Comparison of ENCODE assay signal across 36 cellular contexts in the genomic region with DNA sequence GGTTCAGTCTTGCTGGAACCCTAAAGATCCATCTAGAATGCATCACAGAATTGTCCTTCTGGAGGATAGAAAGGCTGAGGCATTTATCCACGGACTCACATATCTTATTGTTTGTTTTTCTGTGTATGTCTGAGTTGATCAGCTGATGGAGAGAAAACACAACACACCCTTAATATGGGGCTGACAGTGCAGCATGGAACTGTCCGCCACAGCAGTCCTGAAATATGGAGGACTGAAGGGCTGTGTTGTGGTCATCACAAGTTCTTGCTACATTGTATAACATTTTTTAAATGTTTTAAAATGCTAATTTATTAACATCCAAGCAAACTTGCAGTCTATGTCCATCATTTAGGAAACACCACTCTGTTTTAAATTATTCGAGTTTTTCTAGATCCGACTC.
DNase-seq lines count a peak whose midpoint lies in the region; ATAC-seq and TF ChIP-seq lines count a peak whose summit lies in the region.
"Had no signal": no experiment of that assay in that cellular context is flagged by ENCODE, and none has a peak within 500 bp of the region (broad histone marks: within the 10 kb centered on the region; RNA-seq: fewer than 3 reads in every experiment).

No MANE protein-coding gene starts in this region.

- no peak for DNase-seq in SK-N-SH
- peak; percentile 11 for DNase-seq in RKO (ENCODE audit: low spot score)
- peak; percentile 40 for DNase-seq in iPS-NIHi7 (ENCODE audit: extremely low spot score)
- DNase-seq in progenitor cell of endocrine pancreas (ENCODE audit: low spot score, unreplicated experiment), result peak; percentile 31
- no peak for DNase-seq in midbrain (lab: John Stamatoyannopoulos, UW)
- no peak for DNase-seq in activated T-cell treated with anti-CD3 and anti-CD28 coated beads, Interleukin-2, amount 50 U/mL, for 72 hours
- DNase-seq: activated CD4-positive, alpha-beta T cell treated with anti-CD3 and anti-CD28 coated beads, Interleukin-2, amount 10 ng/mL, durations not matched to agents 24 days and 14 days; activated CD8-positive, alpha-beta memory T cell treated with anti-CD3 and anti-CD28 coated beads for 24 hours; activated gamma-delta T cell; activated naive CD8-positive, alpha-beta T cell treated with anti-CD3 and anti-CD28 coated beads, Interleukin-2, amount 10 ng/mL, durations not matched to agents 7 days and 5 days; Calu3; central memory CD4-positive, alpha-beta T cell; cortex of kidney; DMS79 treated with DMSO at 0.1 percent for 48 hours; effector memory CD8-positive, alpha-beta T cell; glutamatergic neuron; KG1; lower lobe of right lung; NCI-H1436; NCI-H446; NCI-H82; pancreas; retina; SIG-M5; small intestine; stimulated activated naive CD4-positive, alpha-beta T cell treated with Interleukin-2 at 50 U/mL for 16 hours; T1000; upper lobe of right lung had no signal

- H4K20me1 ChIP-seq in SK-N-SH (ENCODE audit: insufficient read depth), result no peaks in the 10 kb centered on the region

- CTCF ChIA-PET in SK-N-SH (lab: Yijun Ruan, JAX), result interaction anchor here (0.6 to 1.1 kb wide), 2 partner anchors 269 to 1376 kb away, joined by 3 to 4 read pairs; no protein-coding TSS in a partner anchor

- no peaks in the 10 kb centered on the region for H3K9me2 ChIP-seq in SK-N-SH

- no peak overlapping the region for H3K4me2 ChIP-seq in SK-N-SH

- TF ChIP-seq CTCF in SK-N-SH (IDR thresholded peaks at IDR 0.05) (no peak), progenitor cell of endocrine pancreas (IDR thresholded peaks at IDR 0.05; ENCODE audit: unreplicated experiment) (no peak)

- no peaks in the 10 kb centered on the region for H3K27me3 Mint-ChIP-seq in progenitor cell of endocrine pancreas
- H3K27me3 Mint-ChIP-seq in activated T-cell treated with anti-CD3 and anti-CD28 coated beads, Interleukin-2, amount 50 U/mL, for 72 hours (ENCODE audit: low read depth), result no peaks in the 10 kb centered on the region
- H3K27me3 Mint-ChIP-seq: activated CD4-positive, alpha-beta T cell treated with anti-CD3 and anti-CD28 coated beads, Interleukin-2, amount 10 ng/mL, durations not matched to agents 24 days and 14 days; activated naive CD8-positive, alpha-beta T cell treated with anti-CD3 and anti-CD28 coated beads, Interleukin-2, amount 10 ng/mL, durations not matched to agents 7 days and 5 days; effector memory CD8-positive, alpha-beta T cell had no signal

- H3K27ac ChIP-seq in SK-N-SH (ENCODE audit: low read depth in 2 of 2, low read length in 1 of 2), result no peak overlapping the region
- H3K27ac ChIP-seq: 22Rv1, lower lobe of right lung, pancreas, suprapubic skin, upper lobe of right lung, VCaP had no signal

- H3K4me3 Mint-ChIP-seq in progenitor cell of endocrine pancreas (ENCODE audit: low read depth), result no peak overlapping the region
- no peak overlapping the region for H3K4me3 Mint-ChIP-seq in activated T-cell treated with anti-CD3 and anti-CD28 coated beads, Interleukin-2, amount 50 U/mL, for 72 hours
- H3K4me3 Mint-ChIP-seq: activated CD4-positive, alpha-beta T cell treated with anti-CD3 and anti-CD28 coated beads, Interleukin-2, amount 10 ng/mL, durations not matched to agents 24 days and 14 days; activated naive CD8-positive, alpha-beta T cell treated with anti-CD3 and anti-CD28 coated beads, Interleukin-2, amount 10 ng/mL, durations not matched to agents 7 days and 5 days; CD14-positive monocyte; effector memory CD8-positive, alpha-beta T cell; nephron had no signal

- no peaks in the 10 kb centered on the region for H3K79me2 ChIP-seq in SK-N-SH (ENCODE audit: insufficient read depth)

- H3K27ac Mint-ChIP-seq in progenitor cell of endocrine pancreas, result no peak overlapping the region
- no peak overlapping the region for H3K27ac Mint-ChIP-seq in activated T-cell treated with anti-CD3 and anti-CD28 coated beads, Interleukin-2, amount 50 U/mL, for 72 hours
- H3K27ac Mint-ChIP-seq: activated CD4-positive, alpha-beta T cell treated with anti-CD3 and anti-CD28 coated beads, Interleukin-2, amount 10 ng/mL, durations not matched to agents 24 days and 14 days; activated naive CD8-positive, alpha-beta T cell treated with anti-CD3 and anti-CD28 coated beads, Interleukin-2, amount 10 ng/mL, durations not matched to agents 7 days and 5 days; CD14-positive monocyte; effector memory CD8-positive, alpha-beta T cell; nephron had no signal

- no peaks in the 10 kb centered on the region for H3K9me3 ChIP-seq in SK-N-SH
- H3K9me3 ChIP-seq: lower lobe of right lung, pancreas, suprapubic skin, upper lobe of right lung had no signal

- no peak for ATAC-seq in SK-N-SH treated with all-trans-retinoic acid at 6 μM for 48 hours
- no peak for ATAC-seq in GM18870 (IDR thresholded peaks at IDR 0.05; ENCODE audit: unreplicated experiment)
- ATAC-seq in activated T-cell treated with anti-CD3 and anti-CD28 coated beads, Interleukin-2, amount 50 U/mL, for 72 hours (replicated peaks in 1 of 2), result no peak
- ATAC-seq: effector memory CD8-positive, alpha-beta T cell; esophagus mucosa; lower lobe of right lung; pancreas; upper lobe of right lung had no signal

- no peak for TF ChIP-seq EP300 in SK-N-SH (IDR thresholded peaks at IDR 0.05; ENCODE audit: borderline replicate concordance in 1 of 2, low read depth in 1 of 2, low read length in 1 of 2)

- no peaks in the 10 kb centered on the region for H3K36me3 ChIP-seq in SK-N-SH (replicated peaks in 1 of 2; ENCODE audit: control insufficient read depth in 1 of 2, insufficient read depth in 2 of 2, low read length in 1 of 2)
- H3K36me3 ChIP-seq: lower lobe of right lung, pancreas, suprapubic skin, upper lobe of right lung had no signal

- H3F3A ChIP-seq in SK-N-SH (replicated peaks; ENCODE audit: insufficient read depth), result no peaks in the 10 kb centered on the region

- no peak overlapping the region for H2AFZ ChIP-seq in SK-N-SH (ENCODE audit: low read depth)

- peaks cover 2% of the 10 kb centered on the region for H3K9me3 Mint-ChIP-seq in progenitor cell of endocrine pancreas (ENCODE audit: low read depth)
- peaks cover 6 to 12% of the 10 kb centered on the region in 2 donors for H3K9me3 Mint-ChIP-seq in activated T-cell treated with anti-CD3 and anti-CD28 coated beads, Interleukin-2, amount 50 U/mL, for 72 hours

- WGBS in SK-N-SH (ENCODE audit: low lambda C conversion rate), result 17% methylated on average over 4 of the region's 4 CpGs

- no peaks in the 10 kb centered on the region for H3K27me3 ChIP-seq in SK-N-SH (ENCODE audit: insufficient read depth)
- H3K27me3 ChIP-seq: pancreas, suprapubic skin, upper lobe of right lung had no signal

- peaks cover 13% of the 10 kb centered on the region for H3K4me1 Mint-ChIP-seq in progenitor cell of endocrine pancreas (ENCODE audit: low read depth)
- H3K4me1 Mint-ChIP-seq in activated T-cell treated with anti-CD3 and anti-CD28 coated beads, Interleukin-2, amount 50 U/mL, for 72 hours (ENCODE audit: low read depth), result no peaks in the 10 kb centered on the region
- H3K4me1 Mint-ChIP-seq: activated CD4-positive, alpha-beta T cell treated with anti-CD3 and anti-CD28 coated beads, Interleukin-2, amount 10 ng/mL, durations not matched to agents 24 days and 14 days; activated naive CD8-positive, alpha-beta T cell treated with anti-CD3 and anti-CD28 coated beads, Interleukin-2, amount 10 ng/mL, durations not matched to agents 7 days and 5 days; CD14-positive monocyte; nephron had no signal

- TF ChIP-seq RAD21 in SK-N-SH (IDR thresholded peaks at IDR 0.05; ENCODE audit: low read length), result no peak

- no peaks in the 10 kb centered on the region for H3K4me1 ChIP-seq in SK-N-SH (ENCODE audit: control insufficient read depth in 1 of 2, insufficient read depth in 2 of 2, low read depth in 1 of 2, low read length in 1 of 2)
- H3K4me1 ChIP-seq: lower lobe of right lung, pancreas, suprapubic skin, upper lobe of right lung had no signal

- H3K4me3 ChIP-seq in SK-N-SH (ENCODE audit: low read depth in 2 of 2, low read length in 1 of 2), result no peak overlapping the region
- H3K4me3 ChIP-seq: lower lobe of right lung, pancreas, suprapubic skin, upper lobe of right lung had no signal

- no peak overlapping the region for H3K9ac ChIP-seq in SK-N-SH

- POLR2A ChIA-PET in SK-N-SH (lab: Yijun Ruan, JAX), result no interaction called here

- no peaks in the 10 kb centered on the region for H3K36me3 Mint-ChIP-seq in progenitor cell of endocrine pancreas (ENCODE audit: insufficient read depth)
- H3K36me3 Mint-ChIP-seq in activated T-cell treated with anti-CD3 and anti-CD28 coated beads, Interleukin-2, amount 50 U/mL, for 72 hours (ENCODE audit: insufficient read depth in 2 of 2), result no peaks in the 10 kb centered on the region
- H3K36me3 Mint-ChIP-seq: activated naive CD8-positive, alpha-beta T cell treated with anti-CD3 and anti-CD28 coated beads, Interleukin-2, amount 10 ng/mL, durations not matched to agents 7 days and 5 days; CD14-positive monocyte had no signal

TF ChIP-seq in SK-N-SH treated with all-trans-retinoic acid at 6 μM for 48 hours, 23 proteins besides CTCF, POLR2A, EP300 and RAD21:
- TF ChIP-seq TOX (CRISPR knock-in tag; IDR thresholded peaks at IDR 0.05; ENCODE audit: borderline replicate concordance) (no peak), ZFP3 (CRISPR knock-in tag; IDR thresholded peaks at IDR 0.05) (no peak), CSRNP3 (CRISPR knock-in tag; IDR thresholded peaks at IDR 0.05) (no peak)

Comparison
In these comparisons a context has a peak if more than half of its experiments do, and no peak if none do; other contexts are left out.
1. DNase-seq: peak in RKO (single experiment), iPS-NIHi7 (single experiment) and progenitor cell of endocrine pancreas (single experiment); none in SK-N-SH (single experiment), midbrain (single experiment) and activated T-cell treated with anti-CD3 and anti-CD28 coated beads, Interleukin-2, amount 50 U/mL, for 72 hours (0 of 2).